Comparison of ENCODE assay signal across 14 cellular contexts in the genomic region with DNA sequence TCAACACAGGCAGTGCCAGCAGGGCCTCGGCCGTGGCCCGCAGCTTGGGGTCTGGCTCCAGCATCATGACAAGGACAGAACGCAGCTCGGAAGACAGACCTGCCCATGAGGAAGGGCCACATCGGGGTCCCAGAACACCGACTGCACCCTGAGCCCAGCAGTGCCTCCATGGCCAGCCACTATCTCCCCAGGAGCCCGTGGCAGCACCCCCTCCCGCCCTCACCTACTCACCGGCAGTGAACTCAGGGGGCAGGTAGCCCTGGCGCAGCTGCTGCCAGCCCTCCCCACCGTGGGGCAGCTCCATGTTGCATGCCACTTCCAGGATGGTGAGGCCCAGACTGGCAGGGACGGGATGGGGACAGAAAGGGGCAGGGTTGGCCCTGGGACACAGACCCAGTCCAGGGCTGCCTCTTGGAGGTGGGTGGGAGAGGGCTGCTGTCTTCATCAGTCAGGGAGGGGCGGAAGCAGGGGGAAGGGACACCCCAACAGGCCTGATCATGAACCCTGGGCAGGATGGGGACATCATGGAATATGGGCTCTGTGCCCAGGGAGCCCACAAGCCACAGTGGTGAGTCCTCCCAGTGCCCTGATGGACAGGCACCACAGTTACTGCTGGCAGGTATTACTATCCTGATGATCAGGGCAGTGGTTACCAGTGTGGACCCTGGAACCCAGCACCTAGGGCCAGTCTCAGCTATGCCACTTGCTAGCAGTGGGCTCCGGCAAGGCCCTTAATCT. TPM values are rescaled to one million over a fixed set of nuclear protein-coding genes. Genes with fewer than 3 reads are reported as not detected.
DNase-seq lines count a peak whose midpoint lies in the region; TF ChIP-seq lines count a peak whose summit lies in the region.
"Had no signal": no experiment of that assay in that cellular context is flagged by ENCODE, and none has a peak within 500 bp of the region (broad histone marks: within the 10 kb centered on the region; RNA-seq: fewer than 3 reads in every experiment).

No MANE protein-coding gene starts in this region.

- H4K20me1 ChIP-seq in DOHH2 (ENCODE audit: control insufficient read depth, insufficient read depth, low read depth, low read length) (peaks cover 16% of the 10 kb centered on the region), OCI-LY1 (ENCODE audit: insufficient read depth, low read length) (no peaks in the 10 kb centered on the region)

- DNase-seq in myocyte (ENCODE audit: low read depth) (peak; percentile 55), H7 (no peak), NCI-H1694 treated with DMSO at 0.1 percent for 48 hours (lab: John Stamatoyannopoulos, UW) (no peak)
- DNase-seq: DMS 273 treated with DMSO at 0.1 percent for 48 hours, EL, Kasumi-1, NCI-H2029, NCI-H2171 treated with DMSO at 0.1 percent for 48 hours, NCI-H774, SIG-M5 had no signal

- no peak overlapping the region for H3K4me3 ChIP-seq in DOHH2 (ENCODE audit: low read length)
- no peak overlapping the region for H3K4me3 ChIP-seq in OCI-LY1 (ENCODE audit: low read depth, low read length, poor library complexity, severe bottlenecking)
- no peak overlapping the region for H3K4me3 ChIP-seq in H7 (ENCODE audit: insufficient read depth, low read depth, low read length)

- H3K79me2 ChIP-seq in DOHH2 (ENCODE audit: control insufficient read depth, low read length): peaks cover 77% of the 10 kb centered on the region
- H3K79me2 ChIP-seq in OCI-LY1 (ENCODE audit: insufficient read depth, low read length): peaks cover under 1% of the 10 kb centered on the region; the same call in 1 of the 2 replicates

- H3K4me1 ChIP-seq in DOHH2 (ENCODE audit: control insufficient read depth, low read length) (peaks cover 51% of the 10 kb centered on the region), OCI-LY1 (ENCODE audit: insufficient read depth, low read length, severe bottlenecking) (peaks cover 65% of the 10 kb centered on the region)

- H3K36me3 ChIP-seq in DOHH2 (ENCODE audit: control insufficient read depth, low read length) (peaks cover 97% of the 10 kb centered on the region), OCI-LY1 (ENCODE audit: insufficient read depth, low read length) (peaks cover 78% of the 10 kb centered on the region), H7 (replicated peaks; ENCODE audit: control insufficient read depth, insufficient read depth, low read length) (peaks cover 36% of the 10 kb centered on the region)

- H3K9me2 ChIP-seq in DOHH2 (replicated peaks; ENCODE audit: control insufficient read depth, low read length) (no peaks in the 10 kb centered on the region), OCI-LY1 (ENCODE audit: low read depth, low read length) (no peaks in the 10 kb centered on the region)

- H3K27me3 ChIP-seq in DOHH2 (ENCODE audit: control insufficient read depth, low read length) (no peaks in the 10 kb centered on the region), OCI-LY1 (ENCODE audit: insufficient read depth, low read length) (no peaks in the 10 kb centered on the region), H7 (ENCODE audit: control insufficient read depth, insufficient read depth, low read length) (no peaks in the 10 kb centered on the region)

- no peak for TF ChIP-seq CTCF in DOHH2 (IDR thresholded peaks at IDR 0.05; ENCODE audit: low read depth, low read length, poor library complexity, severe bottlenecking)
- no peak for TF ChIP-seq CTCF in OCI-LY1 (IDR thresholded peaks at IDR 0.05; ENCODE audit: low read length)

- H3F3A ChIP-seq in DOHH2 (ENCODE audit: control insufficient read depth, insufficient read depth): peaks cover 17% of the 10 kb centered on the region
- H3F3A ChIP-seq in OCI-LY1 (ENCODE audit: insufficient read depth, low read length): no peaks in the 10 kb centered on the region

- peak overlapping the region; percentile 21; the same call in 1 of the 2 replicates for H3K4me2 ChIP-seq in DOHH2 (ENCODE audit: low read length)
- H3K4me2 ChIP-seq in OCI-LY1 (ENCODE audit: low read length): peak overlapping the region; percentile 18; the same call in 1 of the 2 replicates

- H3K27ac ChIP-seq in DOHH2 (ENCODE audit: low read depth, low read length) (no peak overlapping the region), OCI-LY1 (ENCODE audit: low read depth, low read length, poor library complexity, severe bottlenecking) (no peak overlapping the region)

- H3K9ac ChIP-seq in OCI-LY1 (ENCODE audit: low read length): no peak overlapping the region

- no peak overlapping the region for H2AFZ ChIP-seq in OCI-LY1 (ENCODE audit: low read length)

- H3K9me3 ChIP-seq in DOHH2 (ENCODE audit: control insufficient read depth, insufficient read depth, low read length): no peaks in the 10 kb centered on the region
- no peaks in the 10 kb centered on the region for H3K9me3 ChIP-seq in OCI-LY1 (ENCODE audit: low read length)

RNA-seq across cellular contexts. Expression of a gene that starts 5.3 kb away (rescaled TPM):
- 14.6 and 18.0 TPM in 2 replicates for total RNA-seq in myocyte
- polyA plus RNA-seq in myocyte (2012): 23.0 TPM
- 62.6 and 65.6 TPM in 2 replicates for total RNA-seq in H7 (2014; rRNA removed; shearing (Covaris generic))

RNA-seq across cellular contexts. Expression of a gene that starts 5.8 kb away (rescaled TPM):
- total RNA-seq in myocyte: 0.53 and 6.7 TPM in 2 replicates
- 6.0 TPM for polyA plus RNA-seq in myocyte (2012)
- total RNA-seq in H7 (2014; rRNA removed; shearing (Covaris generic)): 85.4 and 94.0 TPM in 2 replicates

RNA-seq across cellular contexts. Expression of a gene that starts 10.4 kb away (rescaled TPM):
- 10.4 and 17.8 TPM in 2 replicates for total RNA-seq in myocyte
- 13.8 TPM for polyA plus RNA-seq in myocyte (2012)
- 17.6 and 20.9 TPM in 2 replicates for total RNA-seq in H7 (2014; rRNA removed; shearing (Covaris generic))
- polyA plus RNA-seq: BJ had no signal

RNA-seq across cellular contexts. Expression of a gene that starts 38.2 kb away (rescaled TPM):
- total RNA-seq in myocyte: 0.05 and 0.36 TPM in 2 replicates
- polyA plus RNA-seq in myocyte (2012): 0.08 TPM
- total RNA-seq in H7 (2014; rRNA removed; shearing (Covaris generic)): 0.21 and 0.48 TPM in 2 replicates
- polyA plus RNA-seq: BJ had no signal

RNA-seq across cellular contexts. Expression of a gene that starts 43.5 kb away (rescaled TPM):
- 0.52 TPM in 1 of 2 replicates, not detected in the other for total RNA-seq in myocyte
- polyA plus RNA-seq in myocyte (2012): 0.83 TPM
- total RNA-seq in H7 (2014; rRNA removed; shearing (Covaris generic)): 426 and 528 TPM in 2 replicates
- total RNA-seq: NCI-H460 had no signal

Comparison
In these comparisons a context has a peak if more than half of its experiments do, and no peak if none do; other contexts are left out.
1. RNA of a gene that starts 5.8 kb away (total RNA-seq): 85.4 to 94.0 TPM in H7; 0.53 to 6.7 TPM in myocyte; every median in the first group is over 10 times any median in the second.